14 cellular contexts compared by ENCODE assay signal in genomic region chr3:184592411-184593200, GRCh38. TPM values are rescaled to one million over a fixed set of nuclear protein-coding genes. Genes with fewer than 3 reads are reported as not detected.
DNase-seq lines count a peak whose midpoint lies in the region; ATAC-seq, FAIRE-seq and TF ChIP-seq lines count a peak whose summit lies in the region.
"Had no signal": no experiment of that assay in that cellular context is flagged by ENCODE, and none has a peak within 500 bp of the region (broad histone marks: within the 10 kb centered on the region; RNA-seq: fewer than 3 reads in every experiment).

No MANE protein-coding gene starts in this region.

- H3K27ac ChIP-seq in right cardiac atrium (ENCODE audit: low read length) (no peak overlapping the region), sigmoid colon (peak overlapping the region in 3 of 4 donors; percentile 49 to 67 (median 61))
- H3K27ac ChIP-seq: brain microvascular endothelial cell, epithelial cell of prostate, neutrophil, Peyer's patch, WERI-Rb-1 had no signal

- H3K36me3 Mint-ChIP-seq in activated CD8-positive, alpha-beta T cell treated with anti-CD3 and anti-CD28 coated beads, Interleukin-2, amount 10 ng/mL, durations not matched to agents 7 days and 5 days (ENCODE audit: low read depth) = no peaks in the 10 kb centered on the region
- no peaks in the 10 kb centered on the region for H3K36me3 Mint-ChIP-seq in activated CD4-positive, alpha-beta memory T cell treated with anti-CD3 and anti-CD28 coated beads for 36 hours

- H3K4me1 ChIP-seq in adipocyte (ENCODE audit: control insufficient read depth, insufficient read depth, low read length) (peaks cover 22% of the 10 kb centered on the region), right cardiac atrium (ENCODE audit: control insufficient read depth, insufficient read depth, low read length) (peaks cover 4% of the 10 kb centered on the region), sigmoid colon (peaks cover 0 to 28% (median 25%) of the 10 kb centered on the region in 4 donors)
- H3K4me1 ChIP-seq: Peyer's patch had no signal

- H3K36me3 ChIP-seq in adipocyte (ENCODE audit: control insufficient read depth, insufficient read depth, low read length, severe bottlenecking) (no peaks in the 10 kb centered on the region), sigmoid colon (no peaks in the 10 kb centered on the region)
- H3K36me3 ChIP-seq: brain microvascular endothelial cell, neutrophil, Peyer's patch, stomach, WERI-Rb-1 had no signal

- H3K9ac ChIP-seq in adipocyte (ENCODE audit: low read length) = peak overlapping the region; percentile 42

- no peak for FAIRE-seq in HTR-8/SVneo (lab: Jason Lieb, UNC)

- H3K4me1 Mint-ChIP-seq in activated CD8-positive, alpha-beta T cell treated with anti-CD3 and anti-CD28 coated beads, Interleukin-2, amount 10 ng/mL, durations not matched to agents 7 days and 5 days (ENCODE audit: low read depth) = no peaks in the 10 kb centered on the region
- H3K4me1 Mint-ChIP-seq in activated CD4-positive, alpha-beta memory T cell treated with anti-CD3 and anti-CD28 coated beads for 36 hours (ENCODE audit: low read depth) = no peaks in the 10 kb centered on the region

- WGBS in right cardiac atrium = 60% methylated on average over 15 of the region's 15 CpGs
- 84 to 91% methylated on average over 15 of the region's 15 CpGs for WGBS in sigmoid colon, 2 donors

- TF ChIP-seq EP300 in sigmoid colon (IDR thresholded peaks at IDR 0.05) = no peak

- H3K27ac Mint-ChIP-seq in activated CD8-positive, alpha-beta T cell treated with anti-CD3 and anti-CD28 coated beads, Interleukin-2, amount 10 ng/mL, durations not matched to agents 7 days and 5 days = no peak overlapping the region
- H3K27ac Mint-ChIP-seq in activated CD4-positive, alpha-beta memory T cell treated with anti-CD3 and anti-CD28 coated beads for 36 hours = no peak overlapping the region

- intact Hi-C loops in right cardiac atrium (cut with DNase I) (no loop called here), sigmoid colon (cut with DNase I) (no loop called here)
- intact Hi-C loops in activated CD4-positive, alpha-beta memory T cell treated with anti-CD3 and anti-CD28 coated beads for 36 hours (cut with micrococcal nuclease) = no loop called here

- H3K4me3 Mint-ChIP-seq in activated CD8-positive, alpha-beta T cell treated with anti-CD3 and anti-CD28 coated beads, Interleukin-2, amount 10 ng/mL, durations not matched to agents 7 days and 5 days = no peak overlapping the region
- no peak overlapping the region for H3K4me3 Mint-ChIP-seq in activated CD4-positive, alpha-beta memory T cell treated with anti-CD3 and anti-CD28 coated beads for 36 hours

- no peak for TF ChIP-seq CTCF in sigmoid colon (IDR thresholded peaks at IDR 0.05)

- H3K27me3 ChIP-seq in adipocyte (replicated peaks; ENCODE audit: control insufficient read depth, insufficient read depth, low read length) (no peaks in the 10 kb centered on the region), right cardiac atrium (ENCODE audit: control insufficient read depth, insufficient read depth) (no peaks in the 10 kb centered on the region), sigmoid colon (no peaks in the 10 kb centered on the region)
- H3K27me3 ChIP-seq: brain microvascular endothelial cell, neutrophil, Peyer's patch, stomach had no signal

- H3K9me3 ChIP-seq in adipocyte (ENCODE audit: control insufficient read depth, low read length) (no peaks in the 10 kb centered on the region), right cardiac atrium (ENCODE audit: control insufficient read depth, low read length) (no peaks in the 10 kb centered on the region), sigmoid colon (no peaks in the 10 kb centered on the region)
- H3K9me3 ChIP-seq: neutrophil, Peyer's patch, stomach had no signal

- H3K4me3 ChIP-seq in adipocyte (ENCODE audit: low read length) = peak overlapping the region; percentile 7
- no peak overlapping the region for H3K4me3 ChIP-seq in right cardiac atrium (ENCODE audit: low read length)
- H3K4me3 ChIP-seq in sigmoid colon = no peak overlapping the region
- H3K4me3 ChIP-seq: Peyer's patch, stomach had no signal

- DNase-seq in HTR-8/SVneo (ENCODE audit: insufficient read length, low spot score) (peak; percentile 42), adipocyte (ENCODE audit: low read depth) (peak; percentile 67), right cardiac atrium (peak; percentile 57 to 81 (median 81)), sigmoid colon (no peak), amygdala (lab: John Stamatoyannopoulos, UW) (no peak), GM19240 (ENCODE audit: insufficient read length, low spot score) (no peak)
- no peak for DNase-seq in activated CD8-positive, alpha-beta T cell treated with anti-CD3 and anti-CD28 coated beads, Interleukin-2, amount 10 ng/mL, durations not matched to agents 7 days and 5 days
- DNase-seq in activated CD4-positive, alpha-beta memory T cell treated with anti-CD3 and anti-CD28 coated beads for 36 hours = no peak
- DNase-seq: brain microvascular endothelial cell, Peyer's patch, stomach, WERI-Rb-1 had no signal

- no peaks in the 10 kb centered on the region for H3K9me3 Mint-ChIP-seq in activated CD8-positive, alpha-beta T cell treated with anti-CD3 and anti-CD28 coated beads, Interleukin-2, amount 10 ng/mL, durations not matched to agents 7 days and 5 days (ENCODE audit: insufficient read depth)
- no peaks in the 10 kb centered on the region for H3K9me3 Mint-ChIP-seq in activated CD4-positive, alpha-beta memory T cell treated with anti-CD3 and anti-CD28 coated beads for 36 hours

- peak; percentile 39 to 55 for ATAC-seq in right cardiac atrium
- ATAC-seq in activated CD8-positive, alpha-beta T cell treated with anti-CD3 and anti-CD28 coated beads, Interleukin-2, amount 10 ng/mL, durations not matched to agents 7 days and 5 days = no peak

- POLR2A ChIA-PET in activated CD8-positive, alpha-beta T cell treated with anti-CD3 and anti-CD28 coated beads, Interleukin-2, amount 10 ng/mL, durations not matched to agents 7 days and 5 days (lab: Charles Lee) = no interaction called here
- POLR2A ChIA-PET in activated CD4-positive, alpha-beta memory T cell treated with anti-CD3 and anti-CD28 coated beads for 36 hours (lab: Charles Lee) = no interaction called here

- CTCF ChIA-PET in activated CD8-positive, alpha-beta T cell treated with anti-CD3 and anti-CD28 coated beads, Interleukin-2, amount 10 ng/mL, durations not matched to agents 7 days and 5 days (lab: Charles Lee) = no interaction called here
- CTCF ChIA-PET in activated CD4-positive, alpha-beta memory T cell treated with anti-CD3 and anti-CD28 coated beads for 36 hours (lab: Charles Lee) = no interaction called here

- TF ChIP-seq POLR2A in sigmoid colon (IDR thresholded peaks at IDR 0.05) = no peak

- no peaks in the 10 kb centered on the region for H3K27me3 Mint-ChIP-seq in activated CD8-positive, alpha-beta T cell treated with anti-CD3 and anti-CD28 coated beads, Interleukin-2, amount 10 ng/mL, durations not matched to agents 7 days and 5 days (ENCODE audit: low read depth)
- H3K27me3 Mint-ChIP-seq in activated CD4-positive, alpha-beta memory T cell treated with anti-CD3 and anti-CD28 coated beads for 36 hours = no peaks in the 10 kb centered on the region

RNA-seq across cellular contexts. Expression of gene EPHB3, which starts 31.0 kb away (rescaled TPM):
- 1 to 10 TPM; 1.3 to 3.4 (median 2.9) TPM for total RNA-seq in right cardiac atrium
- polyA plus RNA-seq in right cardiac atrium = 0.52 TPM
- 1 to 10 TPM; 1.8 to 2.8 (median 2.2) TPM for total RNA-seq in sigmoid colon
- polyA plus RNA-seq in sigmoid colon = 10 to 100 TPM in 1 of 3 donors, 1 to 10 TPM in 2; 1.6 to 20.2 (median 1.8) TPM
- under 1 TPM; 0.11 to 0.13 TPM for total RNA-seq in activated CD8-positive, alpha-beta T cell treated with anti-CD3 and anti-CD28 coated beads, Interleukin-2, amount 10 ng/mL, durations not matched to agents 7 days and 5 days
- under 1 TPM in 1 of 2 experiments, not detected in 1; 0.07 TPM for total RNA-seq in activated CD4-positive, alpha-beta memory T cell treated with anti-CD3 and anti-CD28 coated beads for 36 hours

Comparison
In these comparisons a context has a peak if more than half of its experiments do, and no peak if none do; other contexts are left out.
1. DNase-seq: peak in HTR-8/SVneo (single experiment), adipocyte (single experiment) and right cardiac atrium (3 of 3); none in sigmoid colon (single experiment), activated CD8-positive, alpha-beta T cell treated with anti-CD3 and anti-CD28 coated beads, Interleukin-2, amount 10 ng/mL, durations not matched to agents 7 days and 5 days (single experiment), activated CD4-positive, alpha-beta memory T cell treated with anti-CD3 and anti-CD28 coated beads for 36 hours (single experiment), amygdala (0 of 56) and GM19240 (single experiment).